21 cellular contexts compared by ENCODE assay signal in genomic region chr5:142315231-142315900, GRCh38. TPM values are rescaled to one million over a fixed set of nuclear protein-coding genes. Genes with fewer than 3 reads are reported as not detected.
DNase-seq lines count a peak whose midpoint lies in the region; ATAC-seq and TF ChIP-seq lines count a peak whose summit lies in the region.
"Had no signal": no experiment of that assay in that cellular context is flagged by ENCODE, and none has a peak within 500 bp of the region (broad histone marks: within the 10 kb centered on the region; RNA-seq: fewer than 3 reads in every experiment).

No MANE protein-coding gene starts in this region.

- H3K27ac Mint-ChIP-seq in WTC11, result peak overlapping the region; percentile 86; the same call in 1 of the 2 replicates
- H3K27ac Mint-ChIP-seq: activated CD4-positive, alpha-beta memory T cell treated with anti-CD3 and anti-CD28 coated beads, Interleukin-2, amount 10 ng/mL, durations not matched to agents 7 days and 5 days; CD8-positive, alpha-beta T cell; stimulated activated effector memory CD8-positive, alpha-beta T cell treated with anti-CD3 and anti-CD28 coated beads, Interleukin-12 subunit alpha, Interleukin-12 subunit beta, amount 100 ng/mL, for 72 hours had no signal

- no peak for ATAC-seq in WTC11
- ATAC-seq in right cardiac atrium, result no peak
- ATAC-seq in upper lobe of left lung (ENCODE audit: low FRiP score in 2 of 2), result no peak
- ATAC-seq in HG03354 (IDR thresholded peaks at IDR 0.05; ENCODE audit: poor library complexity, severe bottlenecking, unreplicated experiment), result no peak
- ATAC-seq: foreskin keratinocyte had no signal

- DNase-seq in right atrium auricular region (ENCODE audit: low spot score) (no peak), cardiac septum (ENCODE audit: low spot score) (no peak), WTC11 (ENCODE audit: low spot score) (no peak), right cardiac atrium (no peak), upper lobe of left lung (no peak), KG1 (lab: John Stamatoyannopoulos, UW) (no peak)
- DNase-seq in stimulated activated CD4-positive, alpha-beta T cell treated with anti-CD3 and anti-CD28 coated beads, Interleukin-2, amount 100 ng/mL, for 48 hours, result no peak
- DNase-seq: activated CD4-positive, alpha-beta memory T cell treated with anti-CD3 and anti-CD28 coated beads, Interleukin-2, amount 10 ng/mL, durations not matched to agents 7 days and 5 days; activated naive CD4-positive, alpha-beta T cell treated with Interleukin-2 at 50 U/mL for 16 hours; activated T-cell treated with anti-CD3 and anti-CD28 coated beads, Interleukin-2, amount 50 U/mL, for 1 hour; CD8-positive, alpha-beta T cell; colonic mucosa; DMS53; foreskin keratinocyte; kidney glomerular epithelial cell; stimulated activated CD4-positive, alpha-beta T cell treated with anti-CD3 and anti-CD28 coated beads, Interleukin-15, amount 100 ng/mL, for 24 hours; WERI-Rb-1 had no signal

- H3K27me3 ChIP-seq in right atrium auricular region (no peaks in the 10 kb centered on the region), right cardiac atrium (ENCODE audit: control insufficient read depth, insufficient read depth) (no peaks in the 10 kb centered on the region), upper lobe of left lung (no peaks in the 10 kb centered on the region)
- H3K27me3 ChIP-seq: colonic mucosa, foreskin keratinocyte had no signal

- TF ChIP-seq POLR2A in upper lobe of left lung (IDR thresholded peaks at IDR 0.05), result no peak

- no peak overlapping the region for H3K4me3 Mint-ChIP-seq in WTC11
- H3K4me3 Mint-ChIP-seq: activated CD4-positive, alpha-beta memory T cell treated with anti-CD3 and anti-CD28 coated beads, Interleukin-2, amount 10 ng/mL, durations not matched to agents 7 days and 5 days; stimulated activated effector memory CD8-positive, alpha-beta T cell treated with anti-CD3 and anti-CD28 coated beads, Interleukin-12 subunit alpha, Interleukin-12 subunit beta, amount 100 ng/mL, for 72 hours had no signal

- CTCF ChIA-PET in WTC11 (lab: Charles Lee), result no interaction called here

- POLR2A ChIA-PET in WTC11 (lab: Charles Lee), result interaction anchor here (0.9 kb wide), 1 partner anchor 85 kb away, joined by 3 read pairs; no protein-coding TSS in a partner anchor

- H3K27me3 Mint-ChIP-seq in WTC11 (ENCODE audit: low read depth), result no peaks in the 10 kb centered on the region; the same call in 1 of the 2 replicates
- H3K27me3 Mint-ChIP-seq: activated CD4-positive, alpha-beta memory T cell treated with anti-CD3 and anti-CD28 coated beads, Interleukin-2, amount 10 ng/mL, durations not matched to agents 7 days and 5 days had no signal

- H3K36me3 Mint-ChIP-seq in WTC11, result peaks cover 76% of the 10 kb centered on the region
- H3K36me3 Mint-ChIP-seq: CD8-positive, alpha-beta T cell; stimulated activated effector memory CD8-positive, alpha-beta T cell treated with anti-CD3 and anti-CD28 coated beads, Interleukin-12 subunit alpha, Interleukin-12 subunit beta, amount 100 ng/mL, for 72 hours had no signal

- 72% methylated on average over 4 of the region's 4 CpGs for WGBS in right cardiac atrium
- 85 to 86% methylated on average over 4 of the region's 4 CpGs for WGBS in upper lobe of left lung, 2 donors

- H3K9me3 Mint-ChIP-seq in WTC11, result no peaks in the 10 kb centered on the region
- H3K9me3 Mint-ChIP-seq: activated CD4-positive, alpha-beta memory T cell treated with anti-CD3 and anti-CD28 coated beads, Interleukin-2, amount 10 ng/mL, durations not matched to agents 7 days and 5 days; CD8-positive, alpha-beta T cell; stimulated activated effector memory CD8-positive, alpha-beta T cell treated with anti-CD3 and anti-CD28 coated beads, Interleukin-12 subunit alpha, Interleukin-12 subunit beta, amount 100 ng/mL, for 72 hours had no signal

- no peak for TF ChIP-seq CTCF in right atrium auricular region (IDR thresholded peaks at IDR 0.05)
- TF ChIP-seq CTCF in WTC11 (IDR thresholded peaks at IDR 0.05), result no peak
- TF ChIP-seq CTCF in upper lobe of left lung (IDR thresholded peaks at IDR 0.05), result no peak

- H3K27ac ChIP-seq in right atrium auricular region (peak overlapping the region; percentile 38 to 52), right cardiac atrium (ENCODE audit: low read length) (peak overlapping the region; percentile 51), upper lobe of left lung (peak overlapping the region; percentile 21 to 95 (median 55))
- H3K27ac ChIP-seq: colonic mucosa, foreskin keratinocyte, WERI-Rb-1 had no signal

- peaks cover 96% of the 10 kb centered on the region for H3K4me1 Mint-ChIP-seq in WTC11

- H3K4me3 ChIP-seq in right atrium auricular region (peak overlapping the region in 1 of 2 donors; percentile 0), right cardiac atrium (ENCODE audit: low read length) (no peak overlapping the region), upper lobe of left lung (no peak overlapping the region)
- H3K4me3 ChIP-seq: colonic mucosa, thoracic aorta had no signal

- no peaks in the 10 kb centered on the region for H3K9me3 ChIP-seq in right atrium auricular region
- no peaks in the 10 kb centered on the region for H3K9me3 ChIP-seq in right cardiac atrium (ENCODE audit: control insufficient read depth, low read length)
- no peaks in the 10 kb centered on the region for H3K9me3 ChIP-seq in upper lobe of left lung
- H3K9me3 ChIP-seq: colonic mucosa, thoracic aorta had no signal

- peaks cover 21% of the 10 kb centered on the region for H3K36me3 ChIP-seq in right atrium auricular region
- H3K36me3 ChIP-seq in upper lobe of left lung, result peaks cover 0 to 46% (median 8%) of the 10 kb centered on the region in 4 donors
- H3K36me3 ChIP-seq: colonic mucosa, WERI-Rb-1 had no signal

- TF ChIP-seq EP300 in upper lobe of left lung (IDR thresholded peaks at IDR 0.05), result no peak

- intact Hi-C loops in cardiac septum (cut with DNase I) (loop anchor here (5.0 kb wide), 1 partner anchor 33 kb away; no protein-coding TSS in a partner anchor), right cardiac atrium (cut with DNase I) (no loop called here)

- H3K4me1 ChIP-seq in right atrium auricular region (peaks cover 0 to 80% of the 10 kb centered on the region in 2 donors), right cardiac atrium (ENCODE audit: control insufficient read depth, insufficient read depth, low read length) (peaks cover 29% of the 10 kb centered on the region), upper lobe of left lung (peaks cover 72 to 82% (median 79%) of the 10 kb centered on the region in 4 donors)
- H3K4me1 ChIP-seq: colonic mucosa had no signal

TF ChIP-seq in WTC11, 78 proteins besides CTCF, POLR2A, EP300 and RAD21 (continues in another document):
- TF ChIP-seq FOXK1 (CRISPR knock-in tag; IDR thresholded peaks at IDR 0.05) (no peak), CREB1 (CRISPR knock-in tag; IDR thresholded peaks at IDR 0.05) (no peak), PRDM15 (CRISPR knock-in tag; IDR thresholded peaks at IDR 0.05) (no peak), AR (CRISPR knock-in tag; IDR thresholded peaks at IDR 0.05) (no peak)

RNA-seq across cellular contexts. Expression of gene SPRY4, which starts 9.5 kb away (rescaled TPM):
- 10 to 100 TPM; 19.9 to 33.7 TPM for total RNA-seq in right atrium auricular region
- total RNA-seq in cardiac septum, result 20.6 TPM
- 99.6 to 140 TPM (median 103 TPM) in 3 replicates for total RNA-seq in WTC11 (2021)
- total RNA-seq in right cardiac atrium, result 10 to 100 TPM in 2 of 4 donors, 1 to 10 TPM in 2; 8.3 to 18.3 (median 11.7) TPM
- 8.1 TPM for polyA plus RNA-seq in right cardiac atrium
- total RNA-seq in upper lobe of left lung, result 10 to 100 TPM; 30.4 to 81.2 (median 43.3) TPM
- total RNA-seq: mononuclear cell had no signal
